In the genomic region with DNA sequence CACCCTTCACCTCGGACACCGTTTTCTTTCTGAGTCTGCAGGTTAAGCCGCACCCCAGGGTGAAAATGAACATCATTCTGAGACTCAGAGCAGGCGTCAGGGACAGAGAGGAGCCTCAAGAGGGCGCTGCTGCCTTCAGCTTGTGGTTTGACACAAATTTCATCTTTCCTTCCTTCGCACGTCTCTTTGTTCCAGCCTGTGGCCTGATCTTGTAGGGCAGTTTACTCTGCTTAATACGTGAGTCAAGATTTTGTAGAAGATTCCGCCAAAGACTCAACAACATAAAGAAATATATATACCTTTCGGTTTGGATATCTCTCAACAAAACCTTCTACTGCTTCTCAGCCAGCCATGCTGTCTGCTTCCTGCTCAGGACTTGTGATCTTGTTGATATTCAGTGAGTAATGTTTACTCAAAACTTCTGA, we compare ENCODE assay signal across 8 cellular contexts.
DNase-seq lines count a peak whose midpoint lies in the region; ATAC-seq and TF ChIP-seq lines count a peak whose summit lies in the region.

No MANE protein-coding gene starts in this region.

- H3K36me3 ChIP-seq in OCI-LY1 (ENCODE audit: insufficient read depth, low read length) (no peaks in the 10 kb centered on the region), kidney epithelial cell (ENCODE audit: control insufficient read depth, insufficient read depth, low read length) (no peaks in the 10 kb centered on the region), thymus (ENCODE audit: control insufficient read depth, insufficient read depth) (no peaks in the 10 kb centered on the region)

- H3K36me3 Mint-ChIP-seq in Calu3 (ENCODE audit: insufficient read depth, unreplicated experiment): no peaks in the 10 kb centered on the region

- H3K4me1 ChIP-seq in OCI-LY1 (ENCODE audit: insufficient read depth, low read length, severe bottlenecking) (no peaks in the 10 kb centered on the region), thymus (ENCODE audit: control insufficient read depth, insufficient read depth, low read length) (peaks cover 11% of the 10 kb centered on the region)

- no peaks in the 10 kb centered on the region for H3K9me3 Mint-ChIP-seq in Calu3 (ENCODE audit: low read depth, unreplicated experiment)

- TF ChIP-seq CTCF in Calu3 (IDR thresholded peaks at IDR 0.05; ENCODE audit: unreplicated experiment): no peak
- peak; percentile 74 for TF ChIP-seq CTCF in OCI-LY1 (IDR thresholded peaks at IDR 0.05; ENCODE audit: low read length)
- TF ChIP-seq CTCF in kidney epithelial cell (IDR thresholded peaks at IDR 0.05; ENCODE audit: insufficient read depth, low read length, poor library complexity, severe bottlenecking): peak; percentile 43

- H3K9me3 ChIP-seq in OCI-LY1 (ENCODE audit: low read length): no peaks in the 10 kb centered on the region
- no peaks in the 10 kb centered on the region for H3K9me3 ChIP-seq in thymus (ENCODE audit: control insufficient read depth)

- peaks cover 4% of the 10 kb centered on the region for H3K27me3 Mint-ChIP-seq in Calu3 (ENCODE audit: unreplicated experiment)

- BruUV-seq in Calu3 (replicated peaks; lab: Mats Ljungman, UMichigan): no TSS peak

- DNase-seq in Calu3 (peak; percentile 39), activated T-helper 1 cell treated with Interleukin-2 at 50 U/mL for 16 hours (ENCODE audit: low read depth) (peak; percentile 54), kidney epithelial cell (ENCODE audit: low read depth) (no peak), hippocampal formation (lab: John Stamatoyannopoulos, UW) (no peak)

- no peaks in the 10 kb centered on the region for H3F3A ChIP-seq in OCI-LY1 (ENCODE audit: insufficient read depth, low read length)

- peaks cover 15% of the 10 kb centered on the region for H3K4me1 Mint-ChIP-seq in Calu3 (ENCODE audit: low read depth, unreplicated experiment)

- H3K4me3 ChIP-seq in OCI-LY1 (ENCODE audit: low read depth, low read length, poor library complexity, severe bottlenecking) (no peak overlapping the region), kidney epithelial cell (ENCODE audit: low read depth, low read length) (no peak overlapping the region), thymus (ENCODE audit: low read length) (peak overlapping the region; percentile 34)

- no peaks in the 10 kb centered on the region for H3K79me2 ChIP-seq in OCI-LY1 (ENCODE audit: insufficient read depth, low read length)

- H3K27ac Mint-ChIP-seq in Calu3 (ENCODE audit: unreplicated experiment): no peak overlapping the region

- no peaks in the 10 kb centered on the region for H3K9me2 ChIP-seq in OCI-LY1 (ENCODE audit: low read depth, low read length)

- H3K27me3 ChIP-seq in OCI-LY1 (ENCODE audit: insufficient read depth, low read length): no peaks in the 10 kb centered on the region
- H3K27me3 ChIP-seq in kidney epithelial cell (ENCODE audit: control insufficient read depth, insufficient read depth, low read length): no peaks in the 10 kb centered on the region
- H3K27me3 ChIP-seq in thymus (ENCODE audit: control insufficient read depth, insufficient read depth): no peaks in the 10 kb centered on the region

- WGBS in thymus: 44% methylated on average over 10 of the region's 10 CpGs

- H3K27ac ChIP-seq in OCI-LY1 (ENCODE audit: low read depth, low read length, poor library complexity, severe bottlenecking): no peak overlapping the region
- H3K27ac ChIP-seq in thymus (ENCODE audit: low read depth): peak overlapping the region; percentile 10

- H3K4me2 ChIP-seq in OCI-LY1 (ENCODE audit: low read length): no peak overlapping the region

- H2AFZ ChIP-seq in OCI-LY1 (ENCODE audit: low read length): no peak overlapping the region

- no peak overlapping the region for H3K4me3 Mint-ChIP-seq in Calu3 (ENCODE audit: low read depth, unreplicated experiment)

- intact Hi-C loops in Calu3 (cut with micrococcal nuclease; ENCODE audit: unreplicated experiment): no loop called here

- CTCF ChIA-PET in Calu3 (lab: Charles Lee): interaction anchor here (0.9 to 1.2 kb wide), 3 partner anchors 18 to 37 kb away, joined by 3 read pairs; no protein-coding TSS in a partner anchor

- no peak overlapping the region for H3K9ac ChIP-seq in OCI-LY1 (ENCODE audit: low read length)

- H4K20me1 ChIP-seq in OCI-LY1 (ENCODE audit: insufficient read depth, low read length): no peaks in the 10 kb centered on the region

- ATAC-seq in GM21381 (IDR thresholded peaks at IDR 0.05; ENCODE audit: unreplicated experiment): no peak
- ATAC-seq in HG03432 (IDR thresholded peaks at IDR 0.05; ENCODE audit: unreplicated experiment): no peak

Comparison
In these comparisons a context has a peak if more than half of its experiments do, and no peak if none do; other contexts are left out.
1. DNase-seq: peak in Calu3 (single experiment) and activated T-helper 1 cell treated with Interleukin-2 at 50 U/mL for 16 hours (single experiment); none in kidney epithelial cell (single experiment) and hippocampal formation (0 of 2).